In genomic region chr1:107689157-107689556, GRCh38 we compare ENCODE assay signal across 17 cellular contexts.
DNase-seq lines count a peak whose midpoint lies in the region; ATAC-seq and TF ChIP-seq lines count a peak whose summit lies in the region.
"Had no signal": no experiment of that assay in that cellular context is flagged by ENCODE, and none has a peak within 500 bp of the region (broad histone marks: within the 10 kb centered on the region; RNA-seq: fewer than 3 reads in every experiment).

No MANE protein-coding gene starts in this region.

- H3K4me1 ChIP-seq in foreskin keratinocyte, result peaks cover 37% of the 10 kb centered on the region
- H3K4me1 ChIP-seq in rectal smooth muscle tissue (ENCODE audit: control insufficient read depth, insufficient read depth, low read length), result peaks cover 12% of the 10 kb centered on the region
- H3K4me1 ChIP-seq: heart left ventricle had no signal

- H3K9ac ChIP-seq in rectal smooth muscle tissue (ENCODE audit: low read length), result no peak overlapping the region
- H3K9ac ChIP-seq: parathyroid adenoma had no signal

- in situ Hi-C loops in G401 (cut with HindIII; ENCODE audit: low sequenced_read_pairs), result no loop called here

- H3K36me3 ChIP-seq in rectal smooth muscle tissue (ENCODE audit: control insufficient read depth, insufficient read depth, low read length), result no peaks in the 10 kb centered on the region

- DNase-seq in ELF-1 (ENCODE audit: low read depth, low spot score), result peak; percentile 52
- no peak for DNase-seq in RWPE1 (ENCODE audit: low spot score)
- DNase-seq in foreskin keratinocyte, result peak in 1 of 2 donors; percentile 68
- no peak for DNase-seq in GM19238 (ENCODE audit: insufficient read length, low spot score)
- no peak for DNase-seq in G401 (ENCODE audit: low spot score)
- DNase-seq in T-helper 2 cell, result no peak
- DNase-seq: activated CD8-positive, alpha-beta T cell treated with anti-CD3 and anti-CD28 coated beads, Interleukin-2, amount 10 ng/mL, durations not matched to agents 7 days and 5 days; activated effector memory CD4-positive, alpha-beta T cell treated with anti-CD3 and anti-CD28 coated beads, Interleukin-2, amount 50 U/mL, for 16 hours; effector memory CD8-positive, alpha-beta T cell; HCEC 1CT; heart left ventricle; NCI-H510A; stimulated activated CD8-positive, alpha-beta memory T cell treated with anti-CD3 and anti-CD28 coated beads, Interleukin-4, amount 100 ng/mL, for 48 hours had no signal

- CTCF ChIA-PET in RWPE1 (lab: Yijun Ruan, JAX), result no interaction called here

- H3K27me3 ChIP-seq in foreskin keratinocyte, result no peaks in the 10 kb centered on the region
- H3K27me3 ChIP-seq in rectal smooth muscle tissue (ENCODE audit: control insufficient read depth, insufficient read depth, low read length), result no peaks in the 10 kb centered on the region
- H3K27me3 ChIP-seq: heart left ventricle had no signal

- H3K4me3 ChIP-seq in rectal smooth muscle tissue (ENCODE audit: low read length), result no peak overlapping the region
- H3K4me3 ChIP-seq: heart left ventricle, lung had no signal

- H3K27ac ChIP-seq in RWPE1, result peak overlapping the region; percentile 56
- H3K27ac ChIP-seq in foreskin keratinocyte, result peak overlapping the region; percentile 50
- peak overlapping the region; percentile 12 for H3K27ac ChIP-seq in rectal smooth muscle tissue (ENCODE audit: low read depth, low read length)
- H3K27ac ChIP-seq: parathyroid adenoma had no signal

- no peak for TF ChIP-seq CTCF in RWPE1 (conservative IDR thresholded peaks at IDR 0.05; ENCODE audit: low read depth)
- no peak for TF ChIP-seq CTCF in foreskin keratinocyte (conservative IDR thresholded peaks at IDR 0.05)

- peak; percentile 36 for ATAC-seq in foreskin keratinocyte
- no peak for ATAC-seq in GM21737 (IDR thresholded peaks at IDR 0.05; ENCODE audit: unreplicated experiment)
- ATAC-seq: activated CD8-positive, alpha-beta T cell treated with anti-CD3 and anti-CD28 coated beads, Interleukin-2, amount 10 ng/mL, durations not matched to agents 7 days and 5 days; effector memory CD8-positive, alpha-beta T cell; heart left ventricle had no signal

- POLR2A ChIA-PET in RWPE1 (lab: Yijun Ruan, JAX; ENCODE audit: low non-redundant PET), result no interaction called here
